Comparison of ENCODE assay signal across 11 cellular contexts in genomic region chr3:177111541-177111949, GRCh38.
A peak's percentile ranks its signal among the peaks of the same experiment; 100 is the strongest.
DNase-seq lines count a peak whose midpoint lies in the region; ATAC-seq and TF ChIP-seq lines count a peak whose summit lies in the region.
"Had no signal": no experiment of that assay in that cellular context is flagged by ENCODE, and none has a peak within 500 bp of the region (broad histone marks: within the 10 kb centered on the region; RNA-seq: fewer than 3 reads in every experiment).

No MANE protein-coding gene starts in this region.

- H3K4me3 ChIP-seq in epithelial cell of esophagus (ENCODE audit: low read length) = no peak overlapping the region
- H3K4me3 ChIP-seq in uterus = no peak overlapping the region

- H3K4me1 ChIP-seq in uterus = peaks cover 0 to 3% of the 10 kb centered on the region in 2 donors

- no peaks in the 10 kb centered on the region for H3K36me3 ChIP-seq in uterus

- H3K27ac ChIP-seq in C4-2B (peak overlapping the region; percentile 19), uterus (no peak overlapping the region)

- no peak for TF ChIP-seq POLR2A in uterus (IDR thresholded peaks at IDR 0.05)

- peak; percentile 12 for DNase-seq in HuH-7 (ENCODE audit: low spot score)
- peak; percentile 48 for DNase-seq in epithelial cell of esophagus (ENCODE audit: low read depth)
- no peak for DNase-seq in midbrain (lab: John Stamatoyannopoulos, UW)
- no peak for DNase-seq in uterus
- DNase-seq in activated effector memory CD4-positive, alpha-beta T cell treated with Interleukin-2 at 50 U/mL for 16 hours = no peak
- no peak for DNase-seq in left lobe of liver (ENCODE audit: low spot score)
- DNase-seq: DMS79 treated with DMSO at 0.1 percent for 48 hours, erythroblast had no signal

- H3K27me3 ChIP-seq in uterus = no peaks in the 10 kb centered on the region

- intact Hi-C loops in uterus (cut with DNase I; ENCODE audit: low total_unique reads) = no loop called here

- ATAC-seq in GM18508 (IDR thresholded peaks at IDR 0.05; ENCODE audit: insufficient read depth, unreplicated experiment) = peak; percentile 44
- no peak for ATAC-seq in left lobe of liver
- ATAC-seq: SK-N-SH treated with all-trans-retinoic acid at 6 μM for 48 hours had no signal

- H3K9me3 ChIP-seq in uterus = no peaks in the 10 kb centered on the region

- TF ChIP-seq CTCF in C4-2B (conservative IDR thresholded peaks at IDR 0.05) (no peak), epithelial cell of esophagus (IDR thresholded peaks at IDR 0.05; ENCODE audit: insufficient read depth, low read depth, low read length, missing control alignments) (no peak), uterus (IDR thresholded peaks at IDR 0.05) (no peak)

Comparison
In these comparisons a context has a peak if more than half of its experiments do, and no peak if none do; other contexts are left out.
1. DNase-seq: peak in HuH-7 (single experiment) and epithelial cell of esophagus (single experiment); none in midbrain (single experiment), uterus (0 of 2), activated effector memory CD4-positive, alpha-beta T cell treated with Interleukin-2 at 50 U/mL for 16 hours (single experiment) and left lobe of liver (single experiment).